ENCODE assay signal across 8 cellular contexts in genomic region chr2:53740170-53740569, GRCh38. TPM values are rescaled to one million over a fixed set of nuclear protein-coding genes. Genes with fewer than 3 reads are reported as not detected.
DNase-seq lines count a peak whose midpoint lies in the region; ATAC-seq and TF ChIP-seq lines count a peak whose summit lies in the region.

No MANE protein-coding gene starts in this region.

- no peak overlapping the region for H3K4me3 Mint-ChIP-seq in activated T-helper 1 cell treated with anti-CD3 and anti-CD28 coated beads, Interleukin-12 subunit alpha, Interleukin-12 subunit beta, Interleukin-2, Interleukin-4 antibody, amounts not matched to agents 30 ng/mL and 10 ng/mL and 1 ng/mL, durations not matched to agents 14 hours and 24 hours and 36 hours

- no peaks in the 10 kb centered on the region for H3K9me3 Mint-ChIP-seq in activated T-helper 1 cell treated with anti-CD3 and anti-CD28 coated beads, Interleukin-12 subunit alpha, Interleukin-12 subunit beta, Interleukin-2, Interleukin-4 antibody, amounts not matched to agents 30 ng/mL and 10 ng/mL and 1 ng/mL, durations not matched to agents 14 hours and 24 hours and 36 hours

- H3K4me1 Mint-ChIP-seq in activated T-helper 1 cell treated with anti-CD3 and anti-CD28 coated beads, Interleukin-12 subunit alpha, Interleukin-12 subunit beta, Interleukin-2, Interleukin-4 antibody, amounts not matched to agents 30 ng/mL and 10 ng/mL and 1 ng/mL, durations not matched to agents 14 hours and 24 hours and 36 hours (ENCODE audit: low read depth), result peaks cover 9% of the 10 kb centered on the region

- H3K9me3 ChIP-seq in RWPE2 (ENCODE audit: severe bottlenecking), result no peaks in the 10 kb centered on the region

- H3K36me3 ChIP-seq in RWPE2 (ENCODE audit: low read depth), result peaks cover 2% of the 10 kb centered on the region; the same call in 1 of the 2 replicates

- no peak overlapping the region for H3K27ac ChIP-seq in RWPE2 (ENCODE audit: poor library complexity, severe bottlenecking)

- H3K27ac Mint-ChIP-seq in activated T-helper 1 cell treated with anti-CD3 and anti-CD28 coated beads, Interleukin-12 subunit alpha, Interleukin-12 subunit beta, Interleukin-2, Interleukin-4 antibody, amounts not matched to agents 30 ng/mL and 10 ng/mL and 1 ng/mL, durations not matched to agents 14 hours and 24 hours and 36 hours, result no peak overlapping the region

- intact Hi-C loops in activated T-helper 1 cell treated with anti-CD3 and anti-CD28 coated beads, Interleukin-12 subunit alpha, Interleukin-12 subunit beta, Interleukin-2, Interleukin-4 antibody, amounts not matched to agents 30 ng/mL and 10 ng/mL and 1 ng/mL, durations not matched to agents 14 hours and 24 hours and 36 hours (cut with micrococcal nuclease), result no loop called here

- peaks cover 11% of the 10 kb centered on the region for H3K36me3 Mint-ChIP-seq in activated T-helper 1 cell treated with anti-CD3 and anti-CD28 coated beads, Interleukin-12 subunit alpha, Interleukin-12 subunit beta, Interleukin-2, Interleukin-4 antibody, amounts not matched to agents 30 ng/mL and 10 ng/mL and 1 ng/mL, durations not matched to agents 14 hours and 24 hours and 36 hours (ENCODE audit: low read depth)

- H3K27me3 ChIP-seq in RWPE2 (ENCODE audit: insufficient read depth, poor library complexity, severe bottlenecking), result no peaks in the 10 kb centered on the region

- ATAC-seq in RWPE2 (ENCODE audit: low read depth), result no peak
- no peak for ATAC-seq in HG03432 (IDR thresholded peaks at IDR 0.05; ENCODE audit: unreplicated experiment)
- ATAC-seq in HG02938 (IDR thresholded peaks at IDR 0.05; ENCODE audit: unreplicated experiment), result no peak
- ATAC-seq in GM18517 (IDR thresholded peaks at IDR 0.05; ENCODE audit: unreplicated experiment), result no peak

- TF ChIP-seq CTCF in RWPE2 (IDR thresholded peaks at IDR 0.05; ENCODE audit: poor library complexity, severe bottlenecking), result peak; percentile 60
- TF ChIP-seq CTCF in foreskin fibroblast (IDR thresholded peaks at IDR 0.05; ENCODE audit: low read depth, low read length), result no peak

- H3K27me3 Mint-ChIP-seq in activated T-helper 1 cell treated with anti-CD3 and anti-CD28 coated beads, Interleukin-12 subunit alpha, Interleukin-12 subunit beta, Interleukin-2, Interleukin-4 antibody, amounts not matched to agents 30 ng/mL and 10 ng/mL and 1 ng/mL, durations not matched to agents 14 hours and 24 hours and 36 hours (ENCODE audit: insufficient read depth), result no peaks in the 10 kb centered on the region

- no peaks in the 10 kb centered on the region for H3K4me1 ChIP-seq in RWPE2 (ENCODE audit: insufficient read depth, poor library complexity, severe bottlenecking)

- peak; percentile 47 for DNase-seq in ACHN
- peak; percentile 42 for DNase-seq in H4 (ENCODE audit: low spot score)
- DNase-seq in RWPE2 (ENCODE audit: low spot score), result no peak
- peak; percentile 19 to 54 for DNase-seq in foreskin fibroblast
- DNase-seq in activated T-helper 1 cell treated with anti-CD3 and anti-CD28 coated beads, Interleukin-12 subunit alpha, Interleukin-12 subunit beta, Interleukin-2, Interleukin-4 antibody, amounts not matched to agents 30 ng/mL and 10 ng/mL and 1 ng/mL, durations not matched to agents 14 hours and 24 hours and 36 hours (ENCODE audit: low spot score), result no peak

- in situ Hi-C loops in ACHN (cut with HindIII; ENCODE audit: low pct_ligation_motif_present, low pct_unique_long_range_greater_than_20kb, low sequenced_read_pairs), result no loop called here

- no peak overlapping the region for H3K4me3 ChIP-seq in RWPE2 (ENCODE audit: severe bottlenecking)
- H3K4me3 ChIP-seq in foreskin fibroblast (ENCODE audit: low read depth in 1 of 2, low read length in 2 of 2), result no peak overlapping the region

RNA-seq across cellular contexts. Expression of gene CHAC2, which starts 27.4 kb away (rescaled TPM):
- total RNA-seq in H4 (2014; rRNA removed; shearing (Covaris generic)), result 36.1 and 37.0 TPM in 2 replicates
- 24.1 and 25.6 TPM in 2 replicates for total RNA-seq in activated T-helper 1 cell treated with anti-CD3 and anti-CD28 coated beads, Interleukin-12 subunit alpha, Interleukin-12 subunit beta, Interleukin-2, Interleukin-4 antibody, amounts not matched to agents 30 ng/mL and 10 ng/mL and 1 ng/mL, durations not matched to agents 14 hours and 24 hours and 36 hours

RNA-seq across cellular contexts. Expression of gene ASB3, which starts 46.6 kb away (rescaled TPM):
- total RNA-seq in H4 (2014; rRNA removed; shearing (Covaris generic)), result 24.8 and 27.8 TPM in 2 replicates
- total RNA-seq in activated T-helper 1 cell treated with anti-CD3 and anti-CD28 coated beads, Interleukin-12 subunit alpha, Interleukin-12 subunit beta, Interleukin-2, Interleukin-4 antibody, amounts not matched to agents 30 ng/mL and 10 ng/mL and 1 ng/mL, durations not matched to agents 14 hours and 24 hours and 36 hours, result 18.6 and 21.5 TPM in 2 replicates

RNA-seq across cellular contexts. Expression of gene ERLEC1, which starts 46.7 kb away (rescaled TPM):
- total RNA-seq in H4 (2014; rRNA removed; shearing (Covaris generic)), result 70.3 and 85.9 TPM in 2 replicates
- total RNA-seq in activated T-helper 1 cell treated with anti-CD3 and anti-CD28 coated beads, Interleukin-12 subunit alpha, Interleukin-12 subunit beta, Interleukin-2, Interleukin-4 antibody, amounts not matched to agents 30 ng/mL and 10 ng/mL and 1 ng/mL, durations not matched to agents 14 hours and 24 hours and 36 hours, result 28.4 and 29.6 TPM in 2 replicates

Comparison
In these comparisons a context has a peak if more than half of its experiments do, and no peak if none do; other contexts are left out.
1. DNase-seq: peak in ACHN (single experiment), H4 (single experiment) and foreskin fibroblast (2 of 2); none in RWPE2 (single experiment) and activated T-helper 1 cell treated with anti-CD3 and anti-CD28 coated beads, Interleukin-12 subunit alpha, Interleukin-12 subunit beta, Interleukin-2, Interleukin-4 antibody, amounts not matched to agents 30 ng/mL and 10 ng/mL and 1 ng/mL, durations not matched to agents 14 hours and 24 hours and 36 hours (single experiment).